In the genomic region with DNA sequence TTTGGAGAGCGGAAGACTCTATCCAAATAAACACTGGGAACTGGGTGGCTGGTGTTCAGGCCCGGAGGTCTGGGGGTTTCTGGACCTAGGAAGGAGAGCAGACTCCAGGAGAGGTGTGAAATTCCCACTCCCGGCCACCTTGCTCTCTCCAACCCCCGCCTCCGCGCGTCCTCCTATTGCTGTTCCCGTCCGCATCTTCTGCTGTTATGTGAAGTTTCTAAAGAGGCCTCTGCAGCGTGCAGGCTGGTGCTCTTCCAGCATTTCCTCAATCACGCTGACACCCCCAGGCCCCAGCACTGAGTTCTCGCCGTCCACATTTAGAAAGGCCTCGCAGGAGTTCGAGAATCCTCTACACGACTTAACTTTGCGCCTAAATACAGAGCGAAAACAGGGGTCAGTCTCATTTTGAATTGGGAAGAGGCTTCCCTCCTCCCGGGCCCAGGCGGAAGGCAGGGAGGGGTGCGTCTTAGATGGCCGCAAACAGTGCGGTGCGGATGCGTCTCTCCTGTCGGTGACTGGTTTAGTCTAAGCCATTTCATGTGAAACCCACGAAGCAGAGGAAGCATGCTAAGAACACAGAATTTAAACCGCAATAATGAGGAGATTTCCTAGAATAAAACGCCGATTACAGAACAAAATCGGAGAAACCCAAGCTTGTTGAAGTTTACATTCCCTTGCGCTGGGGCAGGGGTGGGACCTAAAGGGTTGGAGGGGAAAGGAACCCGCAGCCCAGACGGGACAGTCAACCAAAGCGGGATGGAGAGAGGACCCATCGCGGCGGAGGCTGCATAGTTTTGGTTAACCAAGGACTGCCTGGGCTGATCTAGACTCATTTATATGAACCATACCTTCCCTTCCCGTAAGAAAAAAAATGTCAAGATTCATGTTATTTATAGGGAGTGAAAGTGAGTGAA, we compare ENCODE assay signal across 16 cellular contexts. TPM values are rescaled to one million over a fixed set of nuclear protein-coding genes. Genes with fewer than 3 reads are reported as not detected.
A peak's percentile ranks its signal among the peaks of the same experiment; 100 is the strongest.
DNase-seq lines count a peak whose midpoint lies in the region; ATAC-seq and TF ChIP-seq lines count a peak whose summit lies in the region.
"Had no signal": no experiment of that assay in that cellular context is flagged by ENCODE, and none has a peak within 500 bp of the region (broad histone marks: within the 10 kb centered on the region; RNA-seq: fewer than 3 reads in every experiment).

No MANE protein-coding gene starts in this region.

- no peak for TF ChIP-seq CTCF in colonic mucosa (IDR thresholded peaks at IDR 0.05)
- no peak for TF ChIP-seq CTCF in transverse colon (IDR thresholded peaks at IDR 0.05)

- H3K36me3 Mint-ChIP-seq in activated naive CD4-positive, alpha-beta T cell treated with anti-CD3 and anti-CD28 coated beads, Interleukin-2, amount 10 ng/mL, durations not matched to agents 7 days and 5 days = peaks cover 7% of the 10 kb centered on the region

- in situ Hi-C loops in transverse colon (cut with MboI; ENCODE audit: low pct_ligation_motif_present in 1 of 4, low pct_unique_long_range_greater_than_20kb in 1 of 4, low sequenced_read_pairs in 3 of 4) = loop anchor here in 2 of 4 donors (10.0 to 25.0 kb wide), 3 partner anchors 473 to 791 kb away; no protein-coding TSS in a partner anchor

- 29 to 37% methylated on average over 17 to 39 of the region's 39 CpGs for WGBS in transverse colon (ENCODE audit: low coverage in 1 of 2), 2 donors

- TF ChIP-seq EP300 in transverse colon (IDR thresholded peaks at IDR 0.05; ENCODE audit: low read depth) = no peak

- H3K36me3 ChIP-seq in colonic mucosa = no peaks in the 10 kb centered on the region
- H3K36me3 ChIP-seq in transverse colon = no peaks in the 10 kb centered on the region
- H3K36me3 ChIP-seq: heart right ventricle, neutrophil had no signal

- H3K4me1 Mint-ChIP-seq in activated naive CD4-positive, alpha-beta T cell treated with anti-CD3 and anti-CD28 coated beads, Interleukin-2, amount 10 ng/mL, durations not matched to agents 7 days and 5 days = peaks cover 41% of the 10 kb centered on the region

- H3K9me3 ChIP-seq in colonic mucosa (no peaks in the 10 kb centered on the region), transverse colon (no peaks in the 10 kb centered on the region)
- H3K9me3 ChIP-seq: heart right ventricle, neutrophil had no signal

- H3K27me3 ChIP-seq in colonic mucosa (peaks cover 87% of the 10 kb centered on the region), transverse colon (peaks cover 97% of the 10 kb centered on the region)

- H3K4me3 Mint-ChIP-seq in activated naive CD4-positive, alpha-beta T cell treated with anti-CD3 and anti-CD28 coated beads, Interleukin-2, amount 10 ng/mL, durations not matched to agents 7 days and 5 days = peak overlapping the region; percentile 34

- H3K27ac Mint-ChIP-seq in activated naive CD4-positive, alpha-beta T cell treated with anti-CD3 and anti-CD28 coated beads, Interleukin-2, amount 10 ng/mL, durations not matched to agents 7 days and 5 days = peak overlapping the region; percentile 73

- no peaks in the 10 kb centered on the region for H3K9me3 Mint-ChIP-seq in activated naive CD4-positive, alpha-beta T cell treated with anti-CD3 and anti-CD28 coated beads, Interleukin-2, amount 10 ng/mL, durations not matched to agents 7 days and 5 days

- CTCF ChIA-PET in activated naive CD4-positive, alpha-beta T cell treated with anti-CD3 and anti-CD28 coated beads, Interleukin-2, amount 10 ng/mL, durations not matched to agents 7 days and 5 days (lab: Charles Lee) = interaction anchor here (1.4 kb wide), 2 partner anchors 8 to 11 kb away, joined by 3 to 7 read pairs; no protein-coding TSS in a partner anchor

- peak overlapping the region; percentile 19 to 43 for H3K9ac ChIP-seq in colonic mucosa (ENCODE audit: low read depth in 2 of 2, low read length in 2 of 2)

- H3K27ac ChIP-seq in colonic mucosa (peak overlapping the region; percentile 66), transverse colon (peak overlapping the region; percentile 82 to 88 (median 86))
- H3K27ac ChIP-seq: heart right ventricle, neutrophil had no signal

- no peak for TF ChIP-seq POLR2A in transverse colon (IDR thresholded peaks at IDR 0.05)

- peaks cover 95% of the 10 kb centered on the region for H3K27me3 Mint-ChIP-seq in activated naive CD4-positive, alpha-beta T cell treated with anti-CD3 and anti-CD28 coated beads, Interleukin-2, amount 10 ng/mL, durations not matched to agents 7 days and 5 days

- H3K4me3 ChIP-seq in colonic mucosa (no peak overlapping the region), transverse colon (no peak overlapping the region)
- H3K4me3 ChIP-seq: heart right ventricle had no signal

- no peak for DNase-seq in activated naive CD4-positive, alpha-beta T cell treated with anti-CD3 and anti-CD28 coated beads, Interleukin-2, amount 10 ng/mL, durations not matched to agents 7 days and 5 days
- DNase-seq in activated naive CD4-positive, alpha-beta T cell treated with Interleukin-2 at 50 U/mL for 16 hours = no peak
- DNase-seq in colonic mucosa (no peak), mesenteric fat pad (ENCODE audit: low spot score) (peak; percentile 74), transverse colon (no peak), SW 1271 (lab: John Stamatoyannopoulos, UW) (no peak), superior temporal gyrus (ENCODE audit: extremely low spot score) (no peak), Right ventricle myocardium superior (no peak)
- DNase-seq: activated CD4-positive, alpha-beta T cell treated with anti-CD3 and anti-CD28 coated beads, Interleukin-2, amount 50 U/mL, for 48 hours; Calu3; GOT3; heart right ventricle; left colon; stimulated activated naive CD4-positive, alpha-beta T cell treated with Interleukin-2 at 50 U/mL for 16 hours had no signal

- ATAC-seq in Right ventricle myocardium superior (ENCODE audit: poor library complexity) = no peak
- ATAC-seq: heart right ventricle, left colon had no signal

- peaks cover 3% of the 10 kb centered on the region for H3K4me1 ChIP-seq in colonic mucosa
- peaks cover 5 to 40% (median 24%) of the 10 kb centered on the region in 4 donors for H3K4me1 ChIP-seq in transverse colon

- intact Hi-C loops in colonic mucosa (cut with DNase I) = no loop called here
- intact Hi-C loops in transverse colon (cut with DNase I; ENCODE audit: low total_unique reads) = no loop called here
- intact Hi-C loops in Right ventricle myocardium superior (cut with DNase I) = no loop called here

RNA-seq across cellular contexts. Expression of a gene that starts 4.0 kb away (rescaled TPM):
- total RNA-seq in colonic mucosa (1 to 10 TPM; 4.2 to 8.4 TPM), mesenteric fat pad (2.7 TPM), transverse colon (10 to 100 TPM in 3 of 4 donors, 1 to 10 TPM in 1; 9.0 to 45.2 (median 13.5) TPM), Right ventricle myocardium superior (0.16 TPM)
- total RNA-seq: bronchial epithelial cell had no signal
